ENCODE assay signal across 19 cellular contexts in genomic region chr4:8683462-8683861, GRCh38.
DNase-seq lines count a peak whose midpoint lies in the region; ATAC-seq, FAIRE-seq and TF ChIP-seq lines count a peak whose summit lies in the region.
"Had no signal": no experiment of that assay in that cellular context is flagged by ENCODE, and none has a peak within 500 bp of the region (broad histone marks: within the 10 kb centered on the region; RNA-seq: fewer than 3 reads in every experiment).

No MANE protein-coding gene starts in this region.

- no peak for TF ChIP-seq CTCF in IMR-90 (conservative IDR thresholded peaks at IDR 0.05; ENCODE audit: low read depth, low read length)
- TF ChIP-seq CTCF in K562 (IDR thresholded peaks at IDR 0.05 in 2 of 3, conservative IDR thresholded peaks at IDR 0.05 in 1 of 3; ENCODE audit: insufficient read depth in 2 of 3, low read depth in 1 of 3, low read length in 3 of 3), result no peak
- TF ChIP-seq CTCF in upper lobe of right lung (IDR thresholded peaks at IDR 0.05), result no peak
- no peak for TF ChIP-seq CTCF in kidney (IDR thresholded peaks at IDR 0.05; ENCODE audit: borderline replicate concordance, extremely low read depth, insufficient read depth)
- TF ChIP-seq CTCF in Peyer's patch (IDR thresholded peaks at IDR 0.05), result no peak

- no peaks in the 10 kb centered on the region for H3K4me1 ChIP-seq in IMR-90 (ENCODE audit: control insufficient read depth, insufficient read depth, low read length)
- H3K4me1 ChIP-seq in K562 (replicated peaks in 1 of 2; ENCODE audit: control insufficient read depth in 2 of 2, insufficient read depth in 2 of 2, low read length in 2 of 2), result peaks cover 0 to 4% of the 10 kb centered on the region in 2 experiments; a peak in 2 of 5 replicates
- no peaks in the 10 kb centered on the region for H3K4me1 ChIP-seq in upper lobe of right lung
- no peaks in the 10 kb centered on the region for H3K4me1 ChIP-seq in kidney (ENCODE audit: control insufficient read depth in 1 of 2, insufficient read depth in 1 of 2, low read depth in 1 of 2, low read length in 2 of 2)
- no peaks in the 10 kb centered on the region for H3K4me1 ChIP-seq in Peyer's patch
- H3K4me1 ChIP-seq: HAP-1 had no signal

- no peaks in the 10 kb centered on the region for H3K9me3 ChIP-seq in IMR-90 (ENCODE audit: control insufficient read depth, insufficient read depth, low read length)
- H3K9me3 ChIP-seq in K562 (replicated peaks; ENCODE audit: control insufficient read depth, insufficient read depth, low read depth, low read length), result no peaks in the 10 kb centered on the region
- H3K9me3 ChIP-seq in upper lobe of right lung, result no peaks in the 10 kb centered on the region
- no peaks in the 10 kb centered on the region for H3K9me3 ChIP-seq in kidney (ENCODE audit: control insufficient read depth in 1 of 2, low read length in 2 of 2)
- H3K9me3 ChIP-seq in Peyer's patch, result no peaks in the 10 kb centered on the region
- H3K9me3 ChIP-seq: HAP-1 had no signal

- H2BK20ac ChIP-seq in IMR-90 (ENCODE audit: low read depth, low read length), result no peak overlapping the region

- H3K4ac ChIP-seq in IMR-90 (ENCODE audit: low read depth, low read length), result no peak overlapping the region

- H3K79me1 ChIP-seq in IMR-90 (ENCODE audit: low read depth in 1 of 2, low read length in 2 of 2), result no peaks in the 10 kb centered on the region

- dilution Hi-C loops in IMR-90 (cut with HindIII; ENCODE audit: low sequenced_read_pairs, unreplicated experiment), result no loop called here

- no peak for TF ChIP-seq RAD21 in IMR-90 (IDR thresholded peaks at IDR 0.05; ENCODE audit: low read length)
- no peak for TF ChIP-seq RAD21 in K562 (CRISPR knock-in tag; conservative IDR thresholded peaks at IDR 0.05 in 1 of 2, IDR thresholded peaks at IDR 0.05 in 1 of 2)

- TF ChIP-seq POLR2A in IMR-90 (IDR thresholded peaks at IDR 0.05; ENCODE audit: low read depth, low read length), result no peak
- TF ChIP-seq POLR2A in K562 (conservative IDR thresholded peaks at IDR 0.05), result no peak
- no peak for TF ChIP-seq POLR2A in Peyer's patch (IDR thresholded peaks at IDR 0.05)

- intact Hi-C loops in IMR-90 (cut with micrococcal nuclease), result no loop called here
- intact Hi-C loops in K562 (cut with micrococcal nuclease), result no loop called here
- intact Hi-C loops in upper lobe of right lung (cut with DNase I), result no loop called here
- intact Hi-C loops in kidney (cut with DNase I), result no loop called here

- WGBS in IMR-90 (ENCODE audit: extremely low coverage in 2 of 2, insufficient read length in 1 of 2), 2 experiments, result 74 to 100% methylated on average over 2 to 5 of the region's 5 CpGs
- WGBS in K562 (ENCODE audit: insufficient coverage, low coverage, missing lambda C conversion rate), result 1% methylated on average over 4 of the region's 5 CpGs

- ATAC-seq in IMR-90 (ENCODE audit: low read depth) (no peak), K562 (no peak), upper lobe of right lung (no peak)
- ATAC-seq: GM23338 had no signal

- H2BK15ac ChIP-seq in IMR-90 (ENCODE audit: low read depth, low read length), result no peak overlapping the region

- peak overlapping the region; percentile 15 for H2BK5ac ChIP-seq in IMR-90 (ENCODE audit: low read depth, low read length, poor library complexity, severe bottlenecking)

- H3K27me3 ChIP-seq in IMR-90 (ENCODE audit: control insufficient read depth, insufficient read depth, low read length) (peaks cover 3% of the 10 kb centered on the region; the same call in 1 of the 2 replicates), K562 (ENCODE audit: control insufficient read depth in 2 of 2, insufficient read depth in 2 of 2, low read length in 2 of 2) (peaks cover 0 to 13% of the 10 kb centered on the region in 2 experiments; a peak in 2 of 5 replicates), upper lobe of right lung (peaks cover 6% of the 10 kb centered on the region), Peyer's patch (no peaks in the 10 kb centered on the region)

- DNase-seq in IMR-90, result no peak
- no peak for DNase-seq in K562 (ENCODE audit: extremely low read depth in 1 of 4, low spot score in 3 of 4)
- peak; percentile 1 for DNase-seq in islet precursor cell
- peak; percentile 0 for DNase-seq in upper lobe of right lung
- no peak for DNase-seq in kidney
- no peak for DNase-seq in hypothalamus (lab: John Stamatoyannopoulos, UW)
- DNase-seq in Peyer's patch, result no peak
- DNase-seq: C1 segment of cervical spinal cord; Calu3; CD4-positive, alpha-beta memory T cell; COR-L47; DMS53; DMS79 treated with DMSO at 0.1 percent for 48 hours; GF-D8 had no signal

- H4K8ac ChIP-seq in IMR-90 (ENCODE audit: low read depth in 2 of 2, low read length in 2 of 2), result no peak overlapping the region

- no peak overlapping the region for H3K9ac ChIP-seq in IMR-90 (ENCODE audit: low read depth, low read length)
- no peak overlapping the region for H3K9ac ChIP-seq in K562 (ENCODE audit: insufficient read depth in 1 of 2, low read depth in 2 of 2, low read length in 2 of 2)
- H3K9ac ChIP-seq in kidney (ENCODE audit: low read length in 2 of 2), result no peak overlapping the region

- no peak overlapping the region for H3K56ac ChIP-seq in IMR-90 (ENCODE audit: extremely low read depth, insufficient read depth, low read length)

- H4K20me1 ChIP-seq in IMR-90 (ENCODE audit: insufficient read depth, low read length), result no peaks in the 10 kb centered on the region
- peaks cover 3% of the 10 kb centered on the region; the same call in 1 of the 2 replicates for H4K20me1 ChIP-seq in K562 (replicated peaks; ENCODE audit: control insufficient read depth, insufficient read depth, low read length)

- no peak for FAIRE-seq in K562 (lab: Jason Lieb, UNC)
- no peak for FAIRE-seq in kidney (lab: Jason Lieb, UNC)
- FAIRE-seq: GM12891, GM18507, H54 had no signal

- no TSS peak for BruUV-seq in IMR-90 (replicated peaks; lab: Mats Ljungman, UMichigan)
- BruUV-seq in K562 (replicated peaks; lab: Mats Ljungman, UMichigan), result no TSS peak

- in situ Hi-C loops in IMR-90 (cut with MboI; ENCODE audit: low sequenced_read_pairs), result no loop called here
- in situ Hi-C loops in K562 (cut with MboI), result loop anchor here (10.0 kb wide), 1 partner anchor 241 kb away; no protein-coding TSS in a partner anchor

- no peaks in the 10 kb centered on the region for H3K36me3 ChIP-seq in IMR-90 (ENCODE audit: control insufficient read depth, insufficient read depth, low read length)
- no peaks in the 10 kb centered on the region for H3K36me3 ChIP-seq in K562 (ENCODE audit: control insufficient read depth, insufficient read depth, low read length)
- no peaks in the 10 kb centered on the region for H3K36me3 ChIP-seq in upper lobe of right lung
- H3K36me3 ChIP-seq in kidney (ENCODE audit: control insufficient read depth in 1 of 2, insufficient read depth in 2 of 2, low read length in 2 of 2), result no peaks in the 10 kb centered on the region
- no peaks in the 10 kb centered on the region for H3K36me3 ChIP-seq in Peyer's patch
- H3K36me3 ChIP-seq: HAP-1 had no signal

- H3K4me2 ChIP-seq in IMR-90 (ENCODE audit: low read depth, low read length), result no peak overlapping the region
- no peak overlapping the region for H3K4me2 ChIP-seq in K562 (ENCODE audit: insufficient read depth, low read length)
- H3K4me2 ChIP-seq: GM23338 had no signal

- no peak overlapping the region for H3K4me3 ChIP-seq in IMR-90 (ENCODE audit: insufficient read depth, low read depth, low read length)
- no peak overlapping the region for H3K4me3 ChIP-seq in K562
- no peak overlapping the region for H3K4me3 ChIP-seq in upper lobe of right lung
- no peak overlapping the region for H3K4me3 ChIP-seq in kidney (ENCODE audit: low read length in 2 of 2)
- H3K4me3 ChIP-seq in Peyer's patch, result no peak overlapping the region
- H3K4me3 ChIP-seq: GM23338, HAP-1 had no signal

- no peak overlapping the region for H3K14ac ChIP-seq in IMR-90 (replicated peaks; ENCODE audit: low read depth, low read length)

- H3K9me1 ChIP-seq in IMR-90 (ENCODE audit: insufficient read depth, low read length), result no peaks in the 10 kb centered on the region
- H3K9me1 ChIP-seq in K562 (ENCODE audit: control insufficient read depth, insufficient read depth, low read length), result no peaks in the 10 kb centered on the region

- H3K18ac ChIP-seq in IMR-90 (ENCODE audit: low read depth, low read length), result no peak overlapping the region

- CTCF ChIA-PET in IMR-90 (lab: Yijun Ruan, JAX) (no interaction called here), K562 (lab: Yijun Ruan, JAX; ENCODE audit: low intra/inter-chr PET ratio) (no interaction called here)

- H2AK5ac ChIP-seq in IMR-90 (ENCODE audit: low read depth, low read length), result no peak overlapping the region

- no peak overlapping the region for H4K91ac ChIP-seq in IMR-90 (ENCODE audit: insufficient read depth, low read depth, low read length)

- POLR2A ChIA-PET in IMR-90 (lab: Charles Lee; ENCODE audit: unreplicated experiment), result no interaction called here
- POLR2A ChIA-PET in K562 (lab: Yijun Ruan, JAX), result no interaction called here

- H3K27ac ChIP-seq in IMR-90 (ENCODE audit: insufficient read depth, low read length) (no peak overlapping the region), K562 (ENCODE audit: extremely low read depth, low read depth, low read length) (no peak overlapping the region), upper lobe of right lung (no peak overlapping the region), kidney (ENCODE audit: low read depth in 2 of 2, low read length in 2 of 2) (no peak overlapping the region), Peyer's patch (no peak overlapping the region)

- H2BK120ac ChIP-seq in IMR-90 (ENCODE audit: low read depth, low read length), result no peak overlapping the region

- H4K5ac ChIP-seq in IMR-90 (ENCODE audit: low read depth, low read length), result no peak overlapping the region

- H2AFZ ChIP-seq in IMR-90 (replicated peaks; ENCODE audit: low read length, poor library complexity) (no peak overlapping the region), K562 (ENCODE audit: low read depth, low read length) (no peak overlapping the region)
- H2AFZ ChIP-seq: GM23338 had no signal

- no peak overlapping the region for H2AK9ac ChIP-seq in IMR-90 (replicated peaks; ENCODE audit: low read depth, low read length, poor library complexity)

- no peaks in the 10 kb centered on the region for H3K79me2 ChIP-seq in K562 (ENCODE audit: control insufficient read depth, insufficient read depth, low read length)

- no peak for TF ChIP-seq EP300 in K562 (IDR thresholded peaks at IDR 0.05; ENCODE audit: low read length)

- H3K23ac ChIP-seq in IMR-90 (ENCODE audit: low read depth, low read length), result no peak overlapping the region

TF ChIP-seq in IMR-90, 13 proteins besides CTCF, POLR2A, EP300 and RAD21 (continues in another document):
- no peak for TF ChIP-seq FOS (IDR thresholded peaks at IDR 0.05; ENCODE audit: low read depth, low read length)
- no peak for TF ChIP-seq RCOR1 (IDR thresholded peaks at IDR 0.05; ENCODE audit: insufficient replicate concordance, low read length)
- no peak for TF ChIP-seq CHD1 (IDR thresholded peaks at IDR 0.05; ENCODE audit: low read depth, low read length)
- no peak for TF ChIP-seq SMC3 (IDR thresholded peaks at IDR 0.05; ENCODE audit: low read depth, low read length)

TF ChIP-seq in K562, 482 proteins besides CTCF, POLR2A, EP300 and RAD21 (continues in another document):
- peak; percentile 36; the same call in 1 of the 2 replicates for TF ChIP-seq EGR1 (conservative IDR thresholded peaks at IDR 0.05)
- no peak for TF ChIP-seq SIN3B (IDR thresholded peaks at IDR 0.05; ENCODE audit: low read depth)

Comparison
In these comparisons a context has a peak if more than half of its experiments do, and no peak if none do; other contexts are left out.
1. DNase-seq: peak in islet precursor cell (single experiment) and upper lobe of right lung (single experiment); none in IMR-90 (single experiment), K562 (0 of 4), kidney (single experiment), hypothalamus (0 of 51) and Peyer's patch (0 of 3).